ENCODE assay signal across 24 cellular contexts in genomic region chr17:40496634-40497420, GRCh38. TPM values are rescaled to one million over a fixed set of nuclear protein-coding genes. Genes with fewer than 3 reads are reported as not detected.
DNase-seq lines count a peak whose midpoint lies in the region; ATAC-seq and TF ChIP-seq lines count a peak whose summit lies in the region.
"Had no signal": no experiment of that assay in that cellular context is flagged by ENCODE, and none has a peak within 500 bp of the region (broad histone marks: within the 10 kb centered on the region; RNA-seq: fewer than 3 reads in every experiment).

No MANE protein-coding gene starts in this region.

- no peaks in the 10 kb centered on the region; a peak in 1 of 5 replicates for H3K9me3 Mint-ChIP-seq in H9
- no peaks in the 10 kb centered on the region for H3K9me3 Mint-ChIP-seq in central memory CD8-positive, alpha-beta T cell
- H3K9me3 Mint-ChIP-seq in activated naive CD4-positive, alpha-beta T cell treated with anti-CD3 and anti-CD28 coated beads, Interleukin-2, amount 50 U/mL, for 72 hours: no peaks in the 10 kb centered on the region
- H3K9me3 Mint-ChIP-seq: CD4-positive, alpha-beta T cell; naive B cell had no signal

- H2BK5ac ChIP-seq in H9 (ENCODE audit: insufficient read length, low read length): no peak overlapping the region
- no peak overlapping the region for H2BK5ac ChIP-seq in neuronal stem cell (ENCODE audit: low read length)

- H3K27me3 ChIP-seq in H9 (ENCODE audit: insufficient read depth, low read length) (no peaks in the 10 kb centered on the region), PC-9 (ENCODE audit: insufficient read depth, low read depth) (no peaks in the 10 kb centered on the region), neuronal stem cell (ENCODE audit: control insufficient read depth in 3 of 3, insufficient read depth in 3 of 3, low read depth in 1 of 3, low read length in 3 of 3) (peaks cover 0 to 27% (median 0%) of the 10 kb centered on the region in 3 experiments)
- H3K27me3 ChIP-seq: body of pancreas, hepatocyte, Peyer's patch, tibial nerve had no signal

- no peak overlapping the region for H3K18ac ChIP-seq in H9 (ENCODE audit: insufficient read length, low read depth, low read length)
- peak overlapping the region; percentile 3 for H3K18ac ChIP-seq in neuronal stem cell (ENCODE audit: low read length)

- peaks cover 9% of the 10 kb centered on the region; the same call in 1 of the 2 replicates for H3K4me1 ChIP-seq in H9 (ENCODE audit: insufficient read depth, low read length)
- H3K4me1 ChIP-seq in PC-9 (replicated peaks; ENCODE audit: insufficient read depth): peaks cover 65% of the 10 kb centered on the region
- peaks cover 2 to 3% of the 10 kb centered on the region in 2 donors for H3K4me1 ChIP-seq in neuronal stem cell (ENCODE audit: control insufficient read depth in 2 of 2, insufficient read depth in 1 of 2, low read depth in 1 of 2, low read length in 2 of 2)

- H3K4me3 ChIP-seq in PC-9: no peak overlapping the region
- H3K4me3 ChIP-seq in neuronal stem cell (ENCODE audit: low read length in 2 of 2): peak overlapping the region in 1 of 2 donors; percentile 45
- H3K4me3 ChIP-seq: body of pancreas, hepatocyte, left lung, Peyer's patch, tibial nerve had no signal

- no TSS peak for BruUV-seq in PC-9 (replicated peaks; lab: Mats Ljungman, UMichigan)

- H3K14ac ChIP-seq in H9 (ENCODE audit: insufficient read depth, low read length): no peak overlapping the region
- no peak overlapping the region for H3K14ac ChIP-seq in neuronal stem cell (ENCODE audit: low read length)

- WGBS in H9 (ENCODE audit: extremely low coverage, insufficient read length, low lambda C conversion rate): no CpG with 5 or more reads among the region's 9 CpGs
- WGBS in neuronal stem cell (ENCODE audit: extremely low coverage in 2 of 2, insufficient read length in 2 of 2, insufficient replicate concordance in 1 of 2), 2 donors: no CpG with 5 or more reads among the region's 9 CpGs

- H2BK20ac ChIP-seq in H9 (ENCODE audit: low read depth, low read length, poor library complexity, severe bottlenecking): no peak overlapping the region

- no peak overlapping the region for H2AFZ ChIP-seq in H9 (ENCODE audit: low read length)
- no peak overlapping the region for H2AFZ ChIP-seq in PC-9
- no peak overlapping the region for H2AFZ ChIP-seq in neuronal stem cell (ENCODE audit: low read length)
- H2AFZ ChIP-seq: hepatocyte had no signal

- H3K9ac ChIP-seq in H9 (ENCODE audit: extremely low read depth, insufficient read length, low read length): no peak overlapping the region
- H3K9ac ChIP-seq in neuronal stem cell (ENCODE audit: low read depth, low read length, poor library complexity): no peak overlapping the region

- H4K91ac ChIP-seq in H9 (ENCODE audit: insufficient read length, low read depth, low read length): no peak overlapping the region
- H4K91ac ChIP-seq in neuronal stem cell (ENCODE audit: low read depth, low read length, poor library complexity): no peak overlapping the region

- H3K4me3 Mint-ChIP-seq in H9: no peak overlapping the region; a peak in 1 of 5 replicates
- no peak overlapping the region for H3K4me3 Mint-ChIP-seq in central memory CD8-positive, alpha-beta T cell
- H3K4me3 Mint-ChIP-seq: CD4-positive, alpha-beta T cell had no signal

- H4K8ac ChIP-seq in H9 (replicated peaks; ENCODE audit: insufficient read length, low read depth, low read length): no peak overlapping the region
- no peak overlapping the region for H4K8ac ChIP-seq in neuronal stem cell (ENCODE audit: low read depth, low read length)

- H3K27ac Mint-ChIP-seq in H9: peak overlapping the region in 2 of 3 experiments; percentile 18 to 32; a peak in 2 of 7 replicates
- H3K27ac Mint-ChIP-seq in central memory CD8-positive, alpha-beta T cell (ENCODE audit: low read depth): peak overlapping the region; percentile 78
- no peak overlapping the region for H3K27ac Mint-ChIP-seq in activated naive CD4-positive, alpha-beta T cell treated with anti-CD3 and anti-CD28 coated beads, Interleukin-2, amount 50 U/mL, for 72 hours
- H3K27ac Mint-ChIP-seq: CD4-positive, alpha-beta T cell had no signal

- H4K5ac ChIP-seq in H9 (ENCODE audit: insufficient read length, low read depth, low read length): no peak overlapping the region

- no peak overlapping the region for H3K23ac ChIP-seq in H9 (ENCODE audit: insufficient read length, low read depth, low read length)
- H3K23ac ChIP-seq in neuronal stem cell (ENCODE audit: low read depth, low read length, poor library complexity): no peak overlapping the region

- H4K20me1 ChIP-seq in H9 (ENCODE audit: control insufficient read depth, insufficient read depth, insufficient read length) (no peaks in the 10 kb centered on the region), PC-9 (ENCODE audit: insufficient read depth) (no peaks in the 10 kb centered on the region)

- peaks cover 12% of the 10 kb centered on the region for H3K27me3 Mint-ChIP-seq in H9 (ENCODE audit: low read depth)
- H3K27me3 Mint-ChIP-seq in central memory CD8-positive, alpha-beta T cell: no peaks in the 10 kb centered on the region
- H3K27me3 Mint-ChIP-seq: CD4-positive, alpha-beta T cell had no signal

- CTCF ChIA-PET in PC-9 (lab: Charles Lee): interaction anchor here (0.5 to 1.6 kb wide), 3 partner anchors 21 to 59 kb away, joined by 4 to 11 read pairs (median 6); no protein-coding TSS in a partner anchor

- H3K9me2 ChIP-seq in PC-9 (ENCODE audit: insufficient read depth): no peaks in the 10 kb centered on the region

- POLR2A ChIA-PET in PC-9 (lab: Charles Lee; ENCODE audit: unreplicated experiment): interaction anchor here (0.7 kb wide), 3 partner anchors 15 to 53 kb away, joined by 3 to 5 read pairs (median 3); no protein-coding TSS in a partner anchor

- no peak overlapping the region for H2BK12ac ChIP-seq in H9 (ENCODE audit: insufficient read length, low read depth, low read length)
- H2BK12ac ChIP-seq in neuronal stem cell (ENCODE audit: low read length): no peak overlapping the region

- TF ChIP-seq CTCF in H9 (conservative IDR thresholded peaks at IDR 0.05): no peak
- no peak for TF ChIP-seq CTCF in PC-9 (conservative IDR thresholded peaks at IDR 0.05)
- no peak for TF ChIP-seq CTCF in GM13977 (IDR thresholded peaks at IDR 0.05; ENCODE audit: extremely low read depth, insufficient read depth, missing control alignments)

- peaks cover 39% of the 10 kb centered on the region for H3F3A ChIP-seq in PC-9 (ENCODE audit: insufficient read depth, low read depth)

- H2BK120ac ChIP-seq in H9 (ENCODE audit: low read depth, low read length, poor library complexity, severe bottlenecking) (no peak overlapping the region), neuronal stem cell (ENCODE audit: low read depth, low read length) (no peak overlapping the region)

- H3K79me2 ChIP-seq in H9 (ENCODE audit: insufficient read depth, low read length) (no peaks in the 10 kb centered on the region), PC-9 (ENCODE audit: low read depth) (peaks cover 67% of the 10 kb centered on the region)
- H3K79me2 ChIP-seq: hepatocyte had no signal

- no peak overlapping the region for H3T11ph ChIP-seq in H9 (ENCODE audit: low read length)

- no peaks in the 10 kb centered on the region for H3K9me3 ChIP-seq in H9 (ENCODE audit: control insufficient read depth, low read depth, low read length)
- no peaks in the 10 kb centered on the region for H3K9me3 ChIP-seq in PC-9 (ENCODE audit: insufficient read depth, low read depth)
- no peaks in the 10 kb centered on the region for H3K9me3 ChIP-seq in neuronal stem cell (replicated peaks in 1 of 2; ENCODE audit: control insufficient read depth in 2 of 2, insufficient read depth in 1 of 2, low read depth in 1 of 2, low read length in 2 of 2)
- H3K9me3 ChIP-seq: body of pancreas, left lung, Peyer's patch, tibial nerve had no signal

- in situ Hi-C loops in GM13977 (cut with MboI; ENCODE audit: low pct_unique_long_range_greater_than_20kb, low sequenced_read_pairs, unreplicated experiment): no loop called here

- H3K79me1 ChIP-seq in H9 (ENCODE audit: insufficient read depth, low read depth, low read length, poor library complexity, severe bottlenecking) (no peaks in the 10 kb centered on the region), neuronal stem cell (ENCODE audit: low read depth, low read length) (no peaks in the 10 kb centered on the region)

- ATAC-seq in central memory CD8-positive, alpha-beta T cell (replicated peaks; ENCODE audit: extremely low read depth, poor library complexity, severe bottlenecking): no peak
- ATAC-seq in activated naive CD4-positive, alpha-beta T cell treated with anti-CD3 and anti-CD28 coated beads, Interleukin-2, amount 50 U/mL, for 72 hours: no peak
- ATAC-seq: body of pancreas, left lung had no signal

- H3K23me2 ChIP-seq in H9 (ENCODE audit: insufficient read length, low read depth, low read length, poor library complexity, severe bottlenecking): no peaks in the 10 kb centered on the region

- DNase-seq in H9 (no peak), PC-9 (no peak), neuronal stem cell (ENCODE audit: low spot score) (no peak), HCEC 1CT (no peak), SIG-M5 treated with dmso at 0.1 percent for 504 hours (lab: John Stamatoyannopoulos, UW; ENCODE audit: unreplicated experiment) (no peak), GM13977 (ENCODE audit: low spot score) (no peak)
- DNase-seq in central memory CD8-positive, alpha-beta T cell (ENCODE audit: low spot score in 2 of 2): no peak
- no peak for DNase-seq in activated naive CD4-positive, alpha-beta T cell treated with anti-CD3 and anti-CD28 coated beads, Interleukin-2, amount 50 U/mL, for 72 hours (ENCODE audit: low spot score in 2 of 2)
- DNase-seq: activated CD4-positive, alpha-beta T cell treated with anti-CD3 and anti-CD28 coated beads, Interleukin-2, amount 50 U/mL, for 4 hours; body of pancreas; CD4-positive, alpha-beta T cell; effector CD4-positive, alpha-beta T cell; erythroblast; foreskin melanocyte; left lung; naive B cell; NCI-H1694; NCI-H524 treated with DMSO at 0.1 percent for 48 hours; Peyer's patch; stimulated activated CD4-positive, alpha-beta T cell treated with anti-CD3 and anti-CD28 coated beads, Interleukin-4, amount 100 ng/mL, for 24 hours; stimulated activated naive CD4-positive, alpha-beta T cell treated with Interleukin-2 at 50 U/mL for 16 hours had no signal

- H3K4me1 Mint-ChIP-seq in H9: peaks cover 32 to 42% of the 10 kb centered on the region in 2 experiments
- H3K4me1 Mint-ChIP-seq in central memory CD8-positive, alpha-beta T cell: peaks cover 14% of the 10 kb centered on the region

- H3K36me3 ChIP-seq in PC-9 (ENCODE audit: low read depth) (peaks cover 16% of the 10 kb centered on the region), neuronal stem cell (replicated peaks in 1 of 2; ENCODE audit: control insufficient read depth in 2 of 2, insufficient read depth in 2 of 2, low read length in 2 of 2) (no peaks in the 10 kb centered on the region)
- H3K36me3 ChIP-seq: left lung, Peyer's patch, tibial nerve had no signal

- H2BK15ac ChIP-seq in H9 (ENCODE audit: low read depth, low read length) (no peak overlapping the region), neuronal stem cell (ENCODE audit: low read length) (no peak overlapping the region)

- H3K27ac ChIP-seq in H9 (ENCODE audit: insufficient read length, low read depth, low read length) (no peak overlapping the region), PC-9 (no peak overlapping the region), neuronal stem cell (replicated peaks; ENCODE audit: low read length) (no peak overlapping the region)
- H3K27ac ChIP-seq: body of pancreas, hepatocyte, Peyer's patch, VCaP had no signal

- H3K36me3 Mint-ChIP-seq in H9 (ENCODE audit: insufficient read depth in 1 of 3, low read depth in 3 of 3): peaks cover 0 to 2% (median 0%) of the 10 kb centered on the region in 3 experiments; a peak in 1 of 7 replicates
- peaks cover 2% of the 10 kb centered on the region for H3K36me3 Mint-ChIP-seq in central memory CD8-positive, alpha-beta T cell (ENCODE audit: insufficient read depth)
- H3K36me3 Mint-ChIP-seq in activated naive CD4-positive, alpha-beta T cell treated with anti-CD3 and anti-CD28 coated beads, Interleukin-2, amount 50 U/mL, for 72 hours: no peaks in the 10 kb centered on the region
- H3K36me3 Mint-ChIP-seq: naive B cell had no signal

- H3K4ac ChIP-seq in H9 (ENCODE audit: low read depth, low read length): no peak overlapping the region
- no peak overlapping the region for H3K4ac ChIP-seq in neuronal stem cell (ENCODE audit: low read length)

- H3K56ac ChIP-seq in H9 (ENCODE audit: insufficient read length, low read depth, low read length): no peak overlapping the region

- no peak overlapping the region for H2AK5ac ChIP-seq in H9 (ENCODE audit: insufficient read length, low read length)
- H2AK5ac ChIP-seq in neuronal stem cell (ENCODE audit: low read depth, low read length): no peak overlapping the region

- intact Hi-C loops in PC-9 (cut with micrococcal nuclease; ENCODE audit: unreplicated experiment): loop anchor here (2.0 kb wide), 1 partner anchor 64 kb away; no protein-coding TSS in a partner anchor

- H3K4me2 ChIP-seq in H9 (ENCODE audit: insufficient read depth, insufficient read length, low read length) (no peak overlapping the region), PC-9 (peak overlapping the region; percentile 77), neuronal stem cell (ENCODE audit: insufficient read depth, low read length, poor library complexity, severe bottlenecking) (no peak overlapping the region)
- H3K4me2 ChIP-seq: hepatocyte had no signal

RNA-seq across cellular contexts. Expression of gene TNS4, which starts 4.6 kb away (rescaled TPM):
- total RNA-seq in H9 (2021) (0.55 and 0.59 TPM in 2 replicates), PC-9 (2021) (17.4 and 23.5 TPM in 2 replicates)
- not detected for polyA plus RNA-seq in neuronal stem cell (2013, experiment 1 of 2)
- not detected for polyA plus RNA-seq in neuronal stem cell (2013, experiment 2 of 2)
- total RNA-seq in activated naive CD4-positive, alpha-beta T cell treated with anti-CD3 and anti-CD28 coated beads, Interleukin-2, amount 50 U/mL, for 72 hours: 10 to 100 TPM in 1 of 2 donors, 1 to 10 TPM in 1; 1.7 to 11.6 TPM
- total RNA-seq: body of pancreas, hepatocyte had no signal

RNA-seq across cellular contexts. Expression of gene IGFBP4, which starts 53.6 kb away (rescaled TPM):
- total RNA-seq in H9 (2021) (49.9 and 51.1 TPM in 2 replicates), PC-9 (2021) (138 and 211 TPM in 2 replicates)
- 36.1 TPM for polyA plus RNA-seq in neuronal stem cell (2013, experiment 1 of 2)
- polyA plus RNA-seq in neuronal stem cell (2013, experiment 2 of 2): 34.4 TPM
- 10 to 100 TPM in 1 of 2 donors, 1 to 10 TPM in 1; 8.4 to 85.1 TPM for total RNA-seq in activated naive CD4-positive, alpha-beta T cell treated with anti-CD3 and anti-CD28 coated beads, Interleukin-2, amount 50 U/mL, for 72 hours

Comparison
In these comparisons a context has a peak if more than half of its experiments do, and no peak if none do; other contexts are left out.
1. H3K27ac Mint-ChIP-seq: peak in H9 (2 of 3) and central memory CD8-positive, alpha-beta T cell (single experiment); none in activated naive CD4-positive, alpha-beta T cell treated with anti-CD3 and anti-CD28 coated beads, Interleukin-2, amount 50 U/mL, for 72 hours (0 of 2).